ENCODE assay signal across 8 cellular contexts in genomic region chrX:120457766-120458180, GRCh38. TPM values are rescaled to one million over a fixed set of nuclear protein-coding genes. Genes with fewer than 3 reads are reported as not detected.
DNase-seq lines count a peak whose midpoint lies in the region; ATAC-seq and TF ChIP-seq lines count a peak whose summit lies in the region.

No MANE protein-coding gene starts in this region.

- H3K36me3 Mint-ChIP-seq in CD8-positive, alpha-beta T cell, result peaks cover 14% of the 10 kb centered on the region
- H3K36me3 Mint-ChIP-seq in T-helper 17 cell (ENCODE audit: low read depth) (no peaks in the 10 kb centered on the region), H9 (ENCODE audit: insufficient read depth in 1 of 3, low read depth in 3 of 3) (peaks cover 1 to 13% (median 13%) of the 10 kb centered on the region in 3 experiments)

- peak overlapping the region; percentile 78 for H3K27ac Mint-ChIP-seq in CD8-positive, alpha-beta T cell
- H3K27ac Mint-ChIP-seq in T-helper 17 cell, result peak overlapping the region; percentile 90
- H3K27ac Mint-ChIP-seq in H9, result no peak overlapping the region

- H3K23ac ChIP-seq in mesenchymal stem cell (ENCODE audit: low read length in 2 of 2) (no peak overlapping the region), H9 (ENCODE audit: insufficient read length, low read depth, low read length) (no peak overlapping the region)

- H3K4me1 ChIP-seq in CD8-positive, alpha-beta T cell (ENCODE audit: insufficient read depth, low read length), result peaks cover 24% of the 10 kb centered on the region
- H3K4me1 ChIP-seq in mesenchymal stem cell (ENCODE audit: control insufficient read depth, insufficient read depth, low read depth, low read length) (no peaks in the 10 kb centered on the region), H9 (ENCODE audit: insufficient read depth, low read length) (no peaks in the 10 kb centered on the region)

- H4K8ac ChIP-seq in mesenchymal stem cell (ENCODE audit: low read length) (no peak overlapping the region), H9 (replicated peaks; ENCODE audit: insufficient read length, low read depth, low read length) (no peak overlapping the region)

- H3K27me3 ChIP-seq in CD8-positive, alpha-beta T cell (ENCODE audit: insufficient read depth, low read length), result no peaks in the 10 kb centered on the region
- H3K27me3 ChIP-seq in mesenchymal stem cell (ENCODE audit: control insufficient read depth in 1 of 2, insufficient read depth in 1 of 2, low read length in 2 of 2), result no peaks in the 10 kb centered on the region
- no peaks in the 10 kb centered on the region for H3K27me3 ChIP-seq in H9 (ENCODE audit: insufficient read depth, low read length)

- no peaks in the 10 kb centered on the region for H3K9me3 ChIP-seq in CD8-positive, alpha-beta T cell (ENCODE audit: low read length)
- H3K9me3 ChIP-seq in T-helper 17 cell (ENCODE audit: control insufficient read depth, low read length, poor library complexity, severe bottlenecking) (no peaks in the 10 kb centered on the region), mesenchymal stem cell (ENCODE audit: control insufficient read depth, low read length) (no peaks in the 10 kb centered on the region), H9 (ENCODE audit: control insufficient read depth, low read depth, low read length) (peaks cover 9% of the 10 kb centered on the region)

- H3K18ac ChIP-seq in mesenchymal stem cell (ENCODE audit: low read depth in 1 of 2, low read length in 2 of 2) (no peak overlapping the region), H9 (ENCODE audit: insufficient read length, low read depth, low read length) (no peak overlapping the region)

- H3K36me3 ChIP-seq in CD8-positive, alpha-beta T cell (ENCODE audit: insufficient read depth, low read length), result no peaks in the 10 kb centered on the region
- H3K36me3 ChIP-seq in mesenchymal stem cell (ENCODE audit: control insufficient read depth in 1 of 2, insufficient read depth in 2 of 2, low read depth in 1 of 2, low read length in 2 of 2), result peaks cover 3 to 20% of the 10 kb centered on the region in 2 experiments

- no peak overlapping the region for H2BK12ac ChIP-seq in mesenchymal stem cell (ENCODE audit: low read length in 2 of 2)
- H2BK12ac ChIP-seq in H9 (ENCODE audit: insufficient read length, low read depth, low read length), result no peak overlapping the region

- intact Hi-C loops in CD8-positive, alpha-beta T cell (cut with DNase I, micrococcal nuclease), result no loop called here

- WGBS in mesenchymal stem cell, result 40% methylated on average over 2 of the region's 2 CpGs
- no CpG with 5 or more reads among the region's 2 CpGs for WGBS in H9 (ENCODE audit: extremely low coverage, insufficient read length, low lambda C conversion rate)

- no peak overlapping the region for H3K4ac ChIP-seq in mesenchymal stem cell (ENCODE audit: low read depth in 1 of 2, low read length in 2 of 2)
- H3K4ac ChIP-seq in H9 (ENCODE audit: low read depth, low read length), result no peak overlapping the region

- no peaks in the 10 kb centered on the region for H3K9me3 Mint-ChIP-seq in CD8-positive, alpha-beta T cell
- H3K9me3 Mint-ChIP-seq in H9, result peaks cover 47 to 55% of the 10 kb centered on the region in 2 experiments

- no peak overlapping the region for H3K4me3 Mint-ChIP-seq in CD8-positive, alpha-beta T cell
- H3K4me3 Mint-ChIP-seq in T-helper 17 cell (no peak overlapping the region), H9 (no peak overlapping the region)

- no peaks in the 10 kb centered on the region for H3K23me2 ChIP-seq in H9 (ENCODE audit: insufficient read length, low read depth, low read length, poor library complexity, severe bottlenecking)

- H2BK5ac ChIP-seq in mesenchymal stem cell (ENCODE audit: low read depth, low read length, poor library complexity, severe bottlenecking) (no peak overlapping the region), H9 (ENCODE audit: insufficient read length, low read length) (no peak overlapping the region)

- no peak overlapping the region for H2AK5ac ChIP-seq in mesenchymal stem cell (ENCODE audit: low read length, severe bottlenecking)
- H2AK5ac ChIP-seq in H9 (ENCODE audit: insufficient read length, low read length), result no peak overlapping the region

- no peaks in the 10 kb centered on the region for H3K79me2 ChIP-seq in H9 (ENCODE audit: insufficient read depth, low read length)

- H4K91ac ChIP-seq in mesenchymal stem cell (ENCODE audit: low read length) (no peak overlapping the region), H9 (ENCODE audit: insufficient read length, low read depth, low read length) (no peak overlapping the region)

- H4K20me1 ChIP-seq in H9 (ENCODE audit: control insufficient read depth, insufficient read depth, insufficient read length), result no peaks in the 10 kb centered on the region

- POLR2A ChIA-PET in CD8-positive, alpha-beta T cell (lab: Charles Lee), result interaction anchor here (0.8 to 1.0 kb wide), 2 partner anchors 10 to 12 kb away, joined by 3 to 4 read pairs; partner anchors contain the start of gene LAMP2

- CTCF ChIA-PET in CD8-positive, alpha-beta T cell (lab: Charles Lee), result interaction anchor here (1.0 to 3.2 kb wide), 3 partner anchors 12 to 92 kb away, joined by 3 to 8 read pairs (median 4); no protein-coding TSS in a partner anchor

- no peak overlapping the region for H4K5ac ChIP-seq in H9 (ENCODE audit: insufficient read length, low read depth, low read length)

- H3K4me1 Mint-ChIP-seq in CD8-positive, alpha-beta T cell (ENCODE audit: low read depth), result peaks cover 62% of the 10 kb centered on the region
- H3K4me1 Mint-ChIP-seq in T-helper 17 cell, result peaks cover 26% of the 10 kb centered on the region
- H3K4me1 Mint-ChIP-seq in H9, result peaks cover 3 to 10% of the 10 kb centered on the region in 2 experiments; a peak in 3 of 4 replicates

- H3K14ac ChIP-seq in mesenchymal stem cell (ENCODE audit: low read length in 2 of 2) (no peak overlapping the region), H9 (ENCODE audit: insufficient read depth, low read length) (no peak overlapping the region)

- no peak overlapping the region for H2BK20ac ChIP-seq in H9 (ENCODE audit: low read depth, low read length, poor library complexity, severe bottlenecking)

- H3K9ac ChIP-seq in mesenchymal stem cell (ENCODE audit: low read length) (peak overlapping the region; percentile 57), H9 (ENCODE audit: extremely low read depth, insufficient read length, low read length) (no peak overlapping the region)

- no peak overlapping the region for H3K27ac ChIP-seq in CD8-positive, alpha-beta T cell (ENCODE audit: low read depth, low read length)
- peak overlapping the region; percentile 74 for H3K27ac ChIP-seq in mesenchymal stem cell (ENCODE audit: low read length, poor library complexity, severe bottlenecking)
- no peak overlapping the region for H3K27ac ChIP-seq in H9 (ENCODE audit: insufficient read length, low read depth, low read length)

- DNase-seq in CD8-positive, alpha-beta T cell, result peak in 1 of 7 experiments; percentile 20
- DNase-seq in T-helper 17 cell (no peak), mesenchymal stem cell (peak; percentile 59), H9 (no peak), NCI-H82 (lab: John Stamatoyannopoulos, UW) (no peak), Ammon's horn (ENCODE audit: low spot score) (no peak)

- no peaks in the 10 kb centered on the region for H3K27me3 Mint-ChIP-seq in CD8-positive, alpha-beta T cell (ENCODE audit: low read depth)
- H3K27me3 Mint-ChIP-seq in T-helper 17 cell (no peaks in the 10 kb centered on the region), H9 (ENCODE audit: low read depth) (no peaks in the 10 kb centered on the region; the same call in 1 of the 2 replicates)

- no peak overlapping the region for H3K4me3 ChIP-seq in CD8-positive, alpha-beta T cell (ENCODE audit: low read depth, low read length)
- H3K4me3 ChIP-seq in mesenchymal stem cell (ENCODE audit: insufficient read depth in 1 of 2, low read depth in 1 of 2, low read length in 2 of 2), result no peak overlapping the region

- H2AFZ ChIP-seq in mesenchymal stem cell (ENCODE audit: low read depth, low read length), result no peak overlapping the region
- H2AFZ ChIP-seq in H9 (ENCODE audit: low read length), result no peak overlapping the region

- TF ChIP-seq CTCF in CD8-positive, alpha-beta T cell (IDR thresholded peaks at IDR 0.05), result no peak
- TF ChIP-seq CTCF in H9 (conservative IDR thresholded peaks at IDR 0.05), result no peak

- H2BK15ac ChIP-seq in mesenchymal stem cell (ENCODE audit: low read depth, poor library complexity, severe bottlenecking) (no peak overlapping the region), H9 (ENCODE audit: low read depth, low read length) (no peak overlapping the region)

- H3K79me1 ChIP-seq in mesenchymal stem cell (replicated peaks; ENCODE audit: low read length, poor library complexity, severe bottlenecking) (peaks cover 2% of the 10 kb centered on the region), H9 (ENCODE audit: insufficient read depth, low read depth, low read length, poor library complexity, severe bottlenecking) (no peaks in the 10 kb centered on the region)

- ATAC-seq in CD8-positive, alpha-beta T cell, result peak; percentile 86
- ATAC-seq in GM19397 (IDR thresholded peaks at IDR 0.05; ENCODE audit: unreplicated experiment) (peak; percentile 95), HG03442 (IDR thresholded peaks at IDR 0.05; ENCODE audit: unreplicated experiment) (peak; percentile 97), T-helper 17 cell (peak; percentile 73)

- no peak overlapping the region for H3K56ac ChIP-seq in H9 (ENCODE audit: insufficient read length, low read depth, low read length)

- no peak overlapping the region for H3K4me2 ChIP-seq in mesenchymal stem cell (ENCODE audit: low read length, poor library complexity, severe bottlenecking)
- H3K4me2 ChIP-seq in H9 (ENCODE audit: insufficient read depth, insufficient read length, low read length), result no peak overlapping the region

- H3T11ph ChIP-seq in H9 (ENCODE audit: low read length), result no peak overlapping the region

- H2BK120ac ChIP-seq in mesenchymal stem cell (ENCODE audit: low read depth, low read length) (no peak overlapping the region), H9 (ENCODE audit: low read depth, low read length, poor library complexity, severe bottlenecking) (no peak overlapping the region)

RNA-seq across cellular contexts. Expression of gene LAMP2, which starts 11.3 kb away (rescaled TPM):
- 10 to 100 TPM; 12.7 to 13.4 TPM for total RNA-seq in CD8-positive, alpha-beta T cell
- 10 to 100 TPM; 24.9 to 26.5 TPM for total RNA-seq in T-helper 17 cell
- 171 TPM for polyA plus RNA-seq in mesenchymal stem cell (2013, experiment 1 of 2)
- polyA plus RNA-seq in mesenchymal stem cell (2013, experiment 2 of 2), result 181 TPM
- total RNA-seq in H9 (2021), result 27.7 and 28.6 TPM in 2 replicates

Comparison
In these comparisons a context has a peak if more than half of its experiments do, and no peak if none do; other contexts are left out.
1. H3K27ac Mint-ChIP-seq: peak in CD8-positive, alpha-beta T cell (single experiment) and T-helper 17 cell (single experiment); none in H9 (0 of 3).
2. Peak in every context shown above with its lines, with median percentiles within 50 percentile points of each other: ATAC-seq.